1 cellular context compared by ENCODE assay signal in genomic region chr16:47309581-47310312, GRCh38.
TF ChIP-seq lines count a peak whose summit lies in the region.

No MANE protein-coding gene starts in this region.

TF ChIP-seq in WTC11, 78 proteins besides CTCF, POLR2A, EP300 and RAD21 (continued from another document):
- no peak for TF ChIP-seq ATF6 (CRISPR knock-in tag; IDR thresholded peaks at IDR 0.05)
- TF ChIP-seq, protein P1, sequence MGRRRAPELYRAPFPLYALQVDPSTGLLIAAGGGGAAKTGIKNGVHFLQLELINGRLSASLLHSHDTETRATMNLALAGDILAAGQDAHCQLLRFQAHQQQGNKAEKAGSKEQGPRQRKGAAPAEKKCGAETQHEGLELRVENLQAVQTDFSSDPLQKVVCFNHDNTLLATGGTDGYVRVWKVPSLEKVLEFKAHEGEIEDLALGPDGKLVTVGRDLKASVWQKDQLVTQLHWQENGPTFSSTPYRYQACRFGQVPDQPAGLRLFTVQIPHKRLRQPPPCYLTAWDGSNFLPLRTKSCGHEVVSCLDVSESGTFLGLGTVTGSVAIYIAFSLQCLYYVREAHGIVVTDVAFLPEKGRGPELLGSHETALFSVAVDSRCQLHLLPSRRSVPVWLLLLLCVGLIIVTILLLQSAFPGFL (CRISPR knock-in tag; IDR thresholded peaks at IDR 0.05; ENCODE audit: borderline replicate concordance): no peak
- no peak for TF ChIP-seq NR1H2 (CRISPR knock-in tag; IDR thresholded peaks at IDR 0.05)
